In genomic region chr1:12539320-12539704, GRCh38 we compare ENCODE assay signal across 16 cellular contexts.
A peak's percentile ranks its signal among the peaks of the same experiment; 100 is the strongest.
DNase-seq lines count a peak whose midpoint lies in the region; ATAC-seq, FAIRE-seq and TF ChIP-seq lines count a peak whose summit lies in the region.
"Had no signal": no experiment of that assay in that cellular context is flagged by ENCODE, and none has a peak within 500 bp of the region (broad histone marks: within the 10 kb centered on the region; RNA-seq: fewer than 3 reads in every experiment).

No MANE protein-coding gene starts in this region.

- no peaks in the 10 kb centered on the region for H3K79me2 ChIP-seq in K562 (ENCODE audit: control insufficient read depth, insufficient read depth, low read length)
- H3K79me2 ChIP-seq: parathyroid adenoma had no signal

- H3K9me3 ChIP-seq in K562 (replicated peaks; ENCODE audit: control insufficient read depth, insufficient read depth, low read depth, low read length) (peaks cover 6% of the 10 kb centered on the region), thyroid gland (no peaks in the 10 kb centered on the region)

- no peaks in the 10 kb centered on the region for H3K36me3 ChIP-seq in K562 (ENCODE audit: control insufficient read depth, insufficient read depth, low read length)
- no peaks in the 10 kb centered on the region for H3K36me3 ChIP-seq in thyroid gland
- H3K36me3 ChIP-seq: adrenal gland had no signal

- in situ Hi-C loops in K562 (cut with MboI): no loop called here

- TF ChIP-seq POLR2A in K562 (conservative IDR thresholded peaks at IDR 0.05): no peak
- TF ChIP-seq POLR2A in thyroid gland (IDR thresholded peaks at IDR 0.05): no peak

- intact Hi-C loops in K562 (cut with micrococcal nuclease) (no loop called here), thyroid gland (cut with DNase I) (no loop called here)

- H3K27me3 Mint-ChIP-seq in nephron (ENCODE audit: low read depth): no peaks in the 10 kb centered on the region
- H3K27me3 Mint-ChIP-seq: central memory CD8-positive, alpha-beta T cell had no signal

- peaks cover 39% of the 10 kb centered on the region for H3K4me1 Mint-ChIP-seq in nephron

- 92% methylated on average over 2 of the region's 2 CpGs for WGBS in K562 (ENCODE audit: insufficient coverage, low coverage, missing lambda C conversion rate)
- 94 to 100% methylated on average over 2 of the region's 2 CpGs for WGBS in thyroid gland, 2 donors

- no TSS peak for BruUV-seq in K562 (replicated peaks; lab: Mats Ljungman, UMichigan)

- H3K27me3 ChIP-seq in K562 (ENCODE audit: control insufficient read depth in 2 of 2, insufficient read depth in 2 of 2, low read length in 2 of 2) (no peaks in the 10 kb centered on the region), thyroid gland (no peaks in the 10 kb centered on the region)

- no peak for TF ChIP-seq EP300 in K562 (IDR thresholded peaks at IDR 0.05; ENCODE audit: low read length)

- peaks cover 19% of the 10 kb centered on the region for H3K36me3 Mint-ChIP-seq in nephron (ENCODE audit: low read depth)

- H3K4me2 ChIP-seq in K562 (ENCODE audit: insufficient read depth, low read length): no peak overlapping the region

- H3K4me3 Mint-ChIP-seq in nephron: no peak overlapping the region
- H3K4me3 Mint-ChIP-seq: activated CD4-positive, alpha-beta memory T cell treated with anti-CD3 and anti-CD28 coated beads, Interleukin-2, amount 10 ng/mL, durations not matched to agents 7 days and 5 days; activated T-cell treated with anti-CD3 and anti-CD28 coated beads, Interleukin-2, amount 50 U/mL, for 72 hours; central memory CD8-positive, alpha-beta T cell; stimulated activated naive B cell treated with anti-CD40 and anti-IgM and Interleukin-4, amounts not matched to agents 10 μg/mL and 1 μg/mL and 100 μg/mL, for 72 hours; T-helper 1 cell treated with Interleukin-12 subunit alpha and Interleukin-12 subunit beta and Interleukin-4 antibody, amounts not matched to agents 30 μg/mL and 1 μg/mL, for 36 hours had no signal

- H3K27ac ChIP-seq in K562 (ENCODE audit: extremely low read depth, low read depth, low read length) (no peak overlapping the region), thyroid gland (peak overlapping the region; percentile 76 to 81 (median 81))
- H3K27ac ChIP-seq: parathyroid adenoma had no signal

- H3K9me1 ChIP-seq in K562 (ENCODE audit: control insufficient read depth, insufficient read depth, low read length): no peaks in the 10 kb centered on the region

- H2AFZ ChIP-seq in K562 (ENCODE audit: low read depth, low read length): peak overlapping the region; percentile 49; the same call in 1 of the 2 replicates
- H2AFZ ChIP-seq: parathyroid adenoma had no signal

- TF ChIP-seq RAD21 in K562 (CRISPR knock-in tag; conservative IDR thresholded peaks at IDR 0.05 in 1 of 2, IDR thresholded peaks at IDR 0.05 in 1 of 2): no peak

- no peak for FAIRE-seq in K562 (lab: Jason Lieb, UNC)
- FAIRE-seq: D721Med had no signal

- POLR2A ChIA-PET in HEK293T (lab: Yijun Ruan, JAX) (interaction anchor here (1.0 to 2.8 kb wide), 2 partner anchors 79 to 100 kb away, joined by 3 to 12 read pairs; partner anchors contain the start of gene DHRS3), K562 (lab: Yijun Ruan, JAX) (interaction anchor here (0.6 kb wide), 1 partner anchor 79 kb away, joined by 3 read pairs; no protein-coding TSS in a partner anchor)

- H3K27ac Mint-ChIP-seq in nephron: peak overlapping the region; percentile 82 to 96 (median 88)
- H3K27ac Mint-ChIP-seq: activated CD4-positive, alpha-beta memory T cell treated with anti-CD3 and anti-CD28 coated beads, Interleukin-2, amount 10 ng/mL, durations not matched to agents 7 days and 5 days; activated T-cell treated with anti-CD3 and anti-CD28 coated beads, Interleukin-2, amount 50 U/mL, for 72 hours; stimulated activated naive B cell treated with anti-CD40 and anti-IgM and Interleukin-4, amounts not matched to agents 10 μg/mL and 1 μg/mL and 100 μg/mL, for 72 hours; T-helper 1 cell treated with Interleukin-12 subunit alpha and Interleukin-12 subunit beta and Interleukin-4 antibody, amounts not matched to agents 30 μg/mL and 1 μg/mL, for 36 hours had no signal

- H3K9ac ChIP-seq in K562 (ENCODE audit: insufficient read depth in 1 of 2, low read depth in 2 of 2, low read length in 2 of 2): peak overlapping the region in 1 of 2 experiments; percentile 32; a peak in 1 of 4 replicates
- H3K9ac ChIP-seq: parathyroid adenoma had no signal

- H4K20me1 ChIP-seq in K562 (replicated peaks; ENCODE audit: control insufficient read depth, insufficient read depth, low read length): no peaks in the 10 kb centered on the region

- CTCF ChIA-PET in HEK293T (lab: Yijun Ruan, JAX): interaction anchor here (1.4 kb wide), 1 partner anchor 10 kb away, joined by 3 read pairs; no protein-coding TSS in a partner anchor
- CTCF ChIA-PET in K562 (lab: Yijun Ruan, JAX; ENCODE audit: low intra/inter-chr PET ratio): no interaction called here

- no peak overlapping the region for H3K4me3 ChIP-seq in K562
- no peak overlapping the region for H3K4me3 ChIP-seq in thyroid gland (replicated peaks in 1 of 3)
- H3K4me3 ChIP-seq: adrenal gland had no signal

- DNase-seq in HEK293T (ENCODE audit: extremely low spot score) (peak; percentile 4), K562 (ENCODE audit: extremely low read depth in 1 of 4, low spot score in 3 of 4) (no peak), thyroid gland (no peak), NCI-H2081 (lab: John Stamatoyannopoulos, UW) (no peak), LoVo (ENCODE audit: low spot score) (no peak), NCI-H1105 treated with DMSO at 0.1 percent for 48 hours (lab: John Stamatoyannopoulos, UW) (no peak)
- DNase-seq: activated CD4-positive, alpha-beta memory T cell treated with anti-CD3 and anti-CD28 coated beads, Interleukin-2, amount 10 ng/mL, durations not matched to agents 7 days and 5 days; activated T-cell treated with anti-CD3 and anti-CD28 coated beads, Interleukin-2, amount 50 U/mL, for 72 hours; SIG-M5; stimulated activated naive B cell treated with anti-CD40 and anti-IgM and Interleukin-4, amounts not matched to agents 10 μg/mL and 1 μg/mL and 100 μg/mL, for 72 hours had no signal

- no peak for ATAC-seq in K562
- ATAC-seq: activated T-cell treated with anti-CD3 and anti-CD28 coated beads, Interleukin-2, amount 50 U/mL, for 72 hours; stimulated activated naive B cell treated with anti-CD40 and anti-IgM and Interleukin-4, amounts not matched to agents 10 μg/mL and 1 μg/mL and 100 μg/mL, for 72 hours had no signal

- TF ChIP-seq CTCF in K562 (IDR thresholded peaks at IDR 0.05 in 2 of 3, conservative IDR thresholded peaks at IDR 0.05 in 1 of 3; ENCODE audit: insufficient read depth in 2 of 3, low read depth in 1 of 3, low read length in 3 of 3) (no peak), nephron (IDR thresholded peaks at IDR 0.05; ENCODE audit: unreplicated experiment in 3 of 3) (no peak), thyroid gland (IDR thresholded peaks at IDR 0.05) (no peak)

- H3K4me1 ChIP-seq in K562 (replicated peaks in 1 of 2; ENCODE audit: control insufficient read depth in 2 of 2, insufficient read depth in 2 of 2, low read length in 2 of 2) (peaks cover 34% of the 10 kb centered on the region in 2 experiments), thyroid gland (peaks cover 20 to 31% of the 10 kb centered on the region in 2 donors)
- H3K4me1 ChIP-seq: parathyroid adenoma had no signal

- peaks cover 24% of the 10 kb centered on the region for H3K9me3 Mint-ChIP-seq in nephron

TF ChIP-seq in HEK293T, 16 proteins besides CTCF, POLR2A, EP300 and RAD21:
- no peak for TF ChIP-seq FOXK2 (IDR thresholded peaks at IDR 0.05)
- TF ChIP-seq LEF1 (IDR thresholded peaks at IDR 0.05; ENCODE audit: borderline replicate concordance): no peak
- TF ChIP-seq SUZ12 (IDR thresholded peaks at IDR 0.05): no peak
- no peak for TF ChIP-seq ARNT (IDR thresholded peaks at IDR 0.05)
- no peak for TF ChIP-seq FOXA1 (IDR thresholded peaks at IDR 0.05)
- TF ChIP-seq NFRKB (IDR thresholded peaks at IDR 0.05): no peak
- TF ChIP-seq SP1 (IDR thresholded peaks at IDR 0.05): no peak
- TF ChIP-seq BHLHE40 (IDR thresholded peaks at IDR 0.05; ENCODE audit: borderline replicate concordance): no peak
- TF ChIP-seq CTBP1 (IDR thresholded peaks at IDR 0.05; ENCODE audit: borderline replicate concordance): no peak

TF ChIP-seq in K562, 482 proteins besides CTCF, POLR2A, EP300 and RAD21:
- TF ChIP-seq ZNF766 (CRISPR knock-in tag; conservative IDR thresholded peaks at IDR 0.05) (no peak), NCOA4 (IDR thresholded peaks at IDR 0.05; ENCODE audit: partially characterized antibody) (no peak), TFAP4 (CRISPR knock-in tag; IDR thresholded peaks at IDR 0.05; ENCODE audit: borderline replicate concordance) (no peak), RBM15 (IDR thresholded peaks at IDR 0.05; ENCODE audit: insufficient read depth, low read length) (no peak), FIP1L1 (IDR thresholded peaks at IDR 0.05; ENCODE audit: low read depth, low read length, poor library complexity, severe bottlenecking) (no peak)
- TF ChIP-seq, protein P1, sequence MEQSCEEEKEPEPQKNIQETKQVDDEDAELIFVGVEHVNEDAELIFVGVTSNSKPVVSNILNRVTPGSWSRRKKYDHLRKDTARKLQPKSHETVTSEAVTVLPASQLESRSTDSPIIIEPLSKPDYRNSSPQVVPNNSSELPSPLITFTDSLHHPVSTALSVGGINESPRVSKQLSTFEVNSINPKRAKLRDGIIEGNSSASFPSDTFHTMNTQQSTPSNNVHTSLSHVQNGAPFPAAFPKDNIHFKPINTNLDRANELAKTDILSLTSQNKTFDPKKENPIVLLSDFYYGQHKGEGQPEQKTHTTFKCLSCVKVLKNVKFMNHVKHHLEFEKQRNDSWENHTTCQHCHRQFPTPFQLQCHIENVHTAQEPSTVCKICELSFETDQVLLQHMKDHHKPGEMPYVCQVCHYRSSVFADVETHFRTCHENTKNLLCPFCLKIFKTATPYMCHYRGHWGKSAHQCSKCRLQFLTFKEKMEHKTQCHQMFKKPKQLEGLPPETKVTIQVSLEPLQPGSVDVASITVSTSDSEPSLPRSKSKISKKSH (CRISPR knock-in tag; IDR thresholded peaks at IDR 0.05): no peak
